8 cellular contexts compared by ENCODE assay signal in genomic region chr20:19583532-19584175, GRCh38.
A peak's percentile ranks its signal among the peaks of the same experiment; 100 is the strongest.
DNase-seq lines count a peak whose midpoint lies in the region; ATAC-seq, FAIRE-seq and TF ChIP-seq lines count a peak whose summit lies in the region.

No MANE protein-coding gene starts in this region.

- H3K27ac ChIP-seq in VCaP: no peak overlapping the region
- peak overlapping the region; percentile 4 for H3K27ac ChIP-seq in muscle layer of colon (ENCODE audit: low read depth, low read length)
- no peak overlapping the region for H3K27ac ChIP-seq in testis

- H3K4me1 ChIP-seq in muscle layer of colon (ENCODE audit: insufficient read depth, low read length) (peaks cover 8% of the 10 kb centered on the region), testis (no peaks in the 10 kb centered on the region)

- no peak for FAIRE-seq in GM18507 (lab: Jason Lieb, UNC)

- H3K9ac ChIP-seq in muscle layer of colon (ENCODE audit: low read length): no peak overlapping the region

- H3K36me3 ChIP-seq in muscle layer of colon (ENCODE audit: insufficient read depth, low read length) (no peaks in the 10 kb centered on the region), testis (ENCODE audit: low read depth, missing control alignments) (no peaks in the 10 kb centered on the region)

- TF ChIP-seq POLR2A in testis (IDR thresholded peaks at IDR 0.05): no peak

- no peak overlapping the region for H3K4me3 ChIP-seq in muscle layer of colon (ENCODE audit: low read depth in 1 of 2, low read length in 2 of 2)
- H3K4me3 ChIP-seq in testis: no peak overlapping the region

- intact Hi-C loops in testis (cut with DNase I; ENCODE audit: low total_unique reads): loop anchor here (10.0 kb wide), 1 partner anchor 369 kb away; the partner anchor contains the start of gene SLC24A3

- DNase-seq in AG09319 (ENCODE audit: extremely low read depth, low read depth): peak; percentile 19
- peak; percentile 30 for DNase-seq in GM18507 (ENCODE audit: extremely low spot score, insufficient read length, low read depth)
- DNase-seq in NCI-H1092 treated with DMSO at 0.1 percent for 48 hours (lab: John Stamatoyannopoulos, UW): peak; percentile 73
- DNase-seq in testis: peak; percentile 87

- peak; percentile 97 for TF ChIP-seq CTCF in AG09319 (IDR thresholded peaks at IDR 0.05; ENCODE audit: low read depth, low read length)
- TF ChIP-seq CTCF in VCaP (conservative IDR thresholded peaks at IDR 0.05): peak; percentile 96
- TF ChIP-seq CTCF in testis (IDR thresholded peaks at IDR 0.05): peak; percentile 60 to 85 (median 74)

- no peaks in the 10 kb centered on the region for H3K27me3 ChIP-seq in muscle layer of colon (ENCODE audit: control insufficient read depth in 1 of 2, insufficient read depth in 2 of 2, low read length in 2 of 2)
- H3K27me3 ChIP-seq in testis: no peaks in the 10 kb centered on the region

- no peaks in the 10 kb centered on the region for H3K9me3 ChIP-seq in muscle layer of colon (ENCODE audit: low read length)
- no peaks in the 10 kb centered on the region for H3K9me3 ChIP-seq in testis

- 62 to 81% methylated on average over 9 to 12 of the region's 12 CpGs for WGBS in testis, 2 donors

- ATAC-seq in esophagus mucosa: peak; percentile 91
- ATAC-seq in HG02884 (IDR thresholded peaks at IDR 0.05; ENCODE audit: unreplicated experiment): no peak

Comparison
In these comparisons a context has a peak if more than half of its experiments do, and no peak if none do; other contexts are left out.
1. DNase-seq: peak in every context shown above with its lines; median percentile 87 in testis; 73 in NCI-H1092 treated with DMSO at 0.1 percent for 48 hours; 30 in GM18507; 19 in AG09319.